In genomic region chr2:148599112-148599991, GRCh38 we compare ENCODE assay signal across 18 cellular contexts. TPM values are rescaled to one million over a fixed set of nuclear protein-coding genes. Genes with fewer than 3 reads are reported as not detected.
DNase-seq lines count a peak whose midpoint lies in the region; ATAC-seq lines count a peak whose summit lies in the region.
"Had no signal": no experiment of that assay in that cellular context is flagged by ENCODE, and none has a peak within 500 bp of the region (broad histone marks: within the 10 kb centered on the region; RNA-seq: fewer than 3 reads in every experiment).

No MANE protein-coding gene starts in this region.

- in situ Hi-C loops in G401 (cut with HindIII; ENCODE audit: low sequenced_read_pairs) = no loop called here

- ATAC-seq in HG03521 (IDR thresholded peaks at IDR 0.05; ENCODE audit: unreplicated experiment) = no peak
- no peak for ATAC-seq in HG02973 (IDR thresholded peaks at IDR 0.05; ENCODE audit: unreplicated experiment)
- ATAC-seq: CD8-positive, alpha-beta T cell had no signal

- DNase-seq in AML-193 (lab: John Stamatoyannopoulos, UW) (peak; percentile 41 to 48), ELF-1 (ENCODE audit: low read depth, low spot score) (peak; percentile 14), NCI-H146 (lab: John Stamatoyannopoulos, UW) (peak; percentile 47), iris pigment epithelial cell (ENCODE audit: low read depth) (peak; percentile 10), G401 (ENCODE audit: low spot score) (no peak), NCI-H446 (lab: John Stamatoyannopoulos, UW) (no peak)
- DNase-seq: BE2C; CD8-positive, alpha-beta T cell; DND-41; GF-D8; GM23248; MM.1S; NCI-H1417 treated with DMSO at 0.1 percent for 48 hours; NCI-H2029 treated with DMSO at 0.1 percent for 48 hours; NCI-H526 treated with DMSO at 0.1 percent for 48 hours; SHP77 treated with DMSO at 0.1 percent for 48 hours had no signal

RNA-seq across cellular contexts. Expression of gene EPC2, which starts 45.2 kb away (rescaled TPM):
- 10.8 and 16.7 TPM in 2 replicates for total RNA-seq in G401 (2014; rRNA removed; shearing (Covaris generic))

Comparison
In these comparisons a context has a peak if more than half of its experiments do, and no peak if none do; other contexts are left out.
1. DNase-seq: peak in AML-193 (2 of 2), ELF-1 (single experiment), NCI-H146 (single experiment) and iris pigment epithelial cell (single experiment); none in G401 (single experiment) and NCI-H446 (0 of 2).